18 cellular contexts compared by ENCODE assay signal in the genomic region with DNA sequence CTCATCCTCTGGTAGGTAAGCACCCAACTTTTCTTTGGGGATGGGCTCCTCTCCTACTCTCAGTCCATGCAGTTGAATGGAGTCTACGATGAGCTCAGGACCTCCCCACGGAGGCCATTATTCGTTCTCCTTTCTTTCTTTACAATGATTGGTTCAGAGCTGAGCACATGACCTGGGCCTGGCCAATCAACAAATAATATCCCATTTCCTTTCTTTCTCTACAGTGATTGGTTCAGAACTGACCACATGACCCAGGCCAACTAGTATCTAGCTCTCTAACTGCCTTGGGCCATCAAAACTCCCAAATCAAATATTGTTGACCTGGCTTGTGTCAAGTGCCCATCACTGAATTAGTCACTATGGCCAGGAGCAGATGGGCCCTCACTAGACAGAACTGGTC.
DNase-seq lines count a peak whose midpoint lies in the region; ATAC-seq and TF ChIP-seq lines count a peak whose summit lies in the region.
"Had no signal": no experiment of that assay in that cellular context is flagged by ENCODE, and none has a peak within 500 bp of the region (broad histone marks: within the 10 kb centered on the region; RNA-seq: fewer than 3 reads in every experiment).

No MANE protein-coding gene starts in this region.

- CTCF ChIA-PET in HCT116 (lab: Charles Lee) = no interaction called here

- no peak overlapping the region for H2BK5ac ChIP-seq in neuronal stem cell (ENCODE audit: low read length)

- H3K4me2 ChIP-seq in HCT116 (ENCODE audit: low read length) (no peak overlapping the region), neuronal stem cell (ENCODE audit: insufficient read depth, low read length, poor library complexity, severe bottlenecking) (no peak overlapping the region)

- H3K79me2 ChIP-seq in HCT116 (ENCODE audit: insufficient read depth, low read length) = no peaks in the 10 kb centered on the region

- H3K27ac ChIP-seq in HCT116 (ENCODE audit: low read depth, low read length) (no peak overlapping the region), neuronal stem cell (replicated peaks; ENCODE audit: low read length) (no peak overlapping the region)
- H3K27ac ChIP-seq: SJSA1 had no signal

- no CpG with 5 or more reads among the region's 3 CpGs for WGBS in neuronal stem cell (ENCODE audit: extremely low coverage in 2 of 2, insufficient read length in 2 of 2, insufficient replicate concordance in 1 of 2), 2 donors

- H4K8ac ChIP-seq in neuronal stem cell (ENCODE audit: low read depth, low read length) = no peak overlapping the region

- no peak for TF ChIP-seq CTCF in HCT116 (IDR thresholded peaks at IDR 0.05 in 2 of 3, conservative IDR thresholded peaks at IDR 0.05 in 1 of 3; ENCODE audit: borderline replicate concordance in 1 of 3, insufficient read depth in 1 of 3, low read depth in 2 of 3, low read length in 2 of 3)

- TF ChIP-seq RAD21 in HCT116 (IDR thresholded peaks at IDR 0.05; ENCODE audit: low read depth) = no peak

- no peak overlapping the region for H4K91ac ChIP-seq in neuronal stem cell (ENCODE audit: low read depth, low read length, poor library complexity)

- H3K14ac ChIP-seq in neuronal stem cell (ENCODE audit: low read length) = no peak overlapping the region

- RAD21 ChIA-PET in HCT116 (lab: Charles Lee; ENCODE audit: low non-redundant PET in 1 of 2, low total read pairs in 2 of 2, uncharacterized antibody in 2 of 2, unreplicated experiment in 2 of 2) = no interaction called here

- TF ChIP-seq POLR2A in HCT116 (IDR thresholded peaks at IDR 0.05; ENCODE audit: borderline replicate concordance, extremely low read depth, insufficient read depth, insufficient read length) = no peak

- no peaks in the 10 kb centered on the region for H3K9me3 ChIP-seq in HCT116 (ENCODE audit: control insufficient read depth in 1 of 2, insufficient read depth in 1 of 2, low read depth in 1 of 2, low read length in 2 of 2)
- no peaks in the 10 kb centered on the region for H3K9me3 ChIP-seq in neuronal stem cell (replicated peaks in 1 of 2; ENCODE audit: control insufficient read depth in 2 of 2, insufficient read depth in 1 of 2, low read depth in 1 of 2, low read length in 2 of 2)
- H3K9me3 ChIP-seq: SJSA1 had no signal

- no TSS peak for BruUV-seq in HCT116 (replicated peaks; lab: Mats Ljungman, UMichigan)

- no peak overlapping the region for H2AK5ac ChIP-seq in neuronal stem cell (ENCODE audit: low read depth, low read length)

- H3K79me1 ChIP-seq in neuronal stem cell (ENCODE audit: low read depth, low read length) = no peaks in the 10 kb centered on the region

- no peaks in the 10 kb centered on the region for H3K9me2 ChIP-seq in HCT116 (ENCODE audit: insufficient read depth)

- ATAC-seq in HCT116 (peak; percentile 38; the same call in 1 of the 2 replicates), HG02884 (IDR thresholded peaks at IDR 0.05; ENCODE audit: unreplicated experiment) (no peak), GM21825 (IDR thresholded peaks at IDR 0.05; ENCODE audit: unreplicated experiment) (no peak)
- ATAC-seq: Panc1 had no signal

- H4K20me1 ChIP-seq in HCT116 (ENCODE audit: insufficient read depth) = no peaks in the 10 kb centered on the region

- H3K4me3 ChIP-seq in HCT116 (replicated peaks in 1 of 2; ENCODE audit: low read depth in 1 of 2, low read length in 2 of 2) (no peak overlapping the region), neuronal stem cell (ENCODE audit: low read length in 2 of 2) (no peak overlapping the region)
- H3K4me3 ChIP-seq: SJSA1 had no signal

- H3K18ac ChIP-seq in neuronal stem cell (ENCODE audit: low read length) = no peak overlapping the region

- no peak overlapping the region for H2BK120ac ChIP-seq in neuronal stem cell (ENCODE audit: low read depth, low read length)

- H3K23ac ChIP-seq in neuronal stem cell (ENCODE audit: low read depth, low read length, poor library complexity) = no peak overlapping the region

- no peak overlapping the region for H2BK15ac ChIP-seq in neuronal stem cell (ENCODE audit: low read length)

- H3K27me3 ChIP-seq in HCT116 (ENCODE audit: insufficient read depth, low read length) = peaks cover 19% of the 10 kb centered on the region; the same call in 1 of the 2 replicates
- H3K27me3 ChIP-seq in neuronal stem cell (ENCODE audit: control insufficient read depth in 3 of 3, insufficient read depth in 3 of 3, low read depth in 1 of 3, low read length in 3 of 3) = peaks cover 0 to 5% (median 0%) of the 10 kb centered on the region in 3 experiments
- H3K27me3 ChIP-seq: SJSA1 had no signal

- POLR2A ChIA-PET in HCT116 (lab: Charles Lee) = no interaction called here

- H3K36me3 ChIP-seq in HCT116 (ENCODE audit: control insufficient read depth in 1 of 2, insufficient read depth in 2 of 2, low read length in 2 of 2) (no peaks in the 10 kb centered on the region), neuronal stem cell (replicated peaks in 1 of 2; ENCODE audit: control insufficient read depth in 2 of 2, insufficient read depth in 2 of 2, low read length in 2 of 2) (no peaks in the 10 kb centered on the region)
- H3K36me3 ChIP-seq: SJSA1 had no signal

- no peaks in the 10 kb centered on the region for H3K4me1 ChIP-seq in HCT116 (ENCODE audit: control insufficient read depth in 1 of 2, insufficient read depth in 2 of 2, low read length in 2 of 2)
- no peaks in the 10 kb centered on the region for H3K4me1 ChIP-seq in neuronal stem cell (ENCODE audit: control insufficient read depth in 2 of 2, insufficient read depth in 1 of 2, low read depth in 1 of 2, low read length in 2 of 2)
- H3K4me1 ChIP-seq: SJSA1 had no signal

- no peak overlapping the region for H3K4ac ChIP-seq in neuronal stem cell (ENCODE audit: low read length)

- intact Hi-C loops in HCT116 (cut with micrococcal nuclease) = no loop called here

- no peak overlapping the region for H2BK12ac ChIP-seq in neuronal stem cell (ENCODE audit: low read length)

- no peak overlapping the region for H2AFZ ChIP-seq in HCT116 (ENCODE audit: low read depth, low read length, poor library complexity, severe bottlenecking)
- peak overlapping the region; percentile 27 for H2AFZ ChIP-seq in neuronal stem cell (ENCODE audit: low read length)

- H3K9ac ChIP-seq in HCT116 (ENCODE audit: low read length) (no peak overlapping the region), neuronal stem cell (ENCODE audit: low read depth, low read length, poor library complexity) (no peak overlapping the region)

- peak; percentile 7 for DNase-seq in NCI-H2171 treated with DMSO at 0.1 percent for 48 hours (lab: John Stamatoyannopoulos, UW)
- DNase-seq in NCI-H2171 (lab: John Stamatoyannopoulos, UW) = no peak
- no peak for DNase-seq in HCT116 (ENCODE audit: low read depth, low spot score)
- DNase-seq in NAMALWA (ENCODE audit: low spot score) = peak; percentile 76
- no peak for DNase-seq in neuronal stem cell (ENCODE audit: low spot score)
- no peak for DNase-seq in NCI-H1436 (lab: John Stamatoyannopoulos, UW)
- DNase-seq: DND-41, NCI-H1092 treated with DMSO at 0.1 percent for 48 hours, NCI-H146, NCI-H2081 treated with DMSO at 0.1 percent for 48 hours, NCI-H226, NCI-H510A treated with DMSO at 0.1 percent for 48 hours, NCI-H748 treated with DMSO at 0.1 percent for 48 hours, T-helper 9 cell had no signal

TF ChIP-seq in HCT116, 20 proteins besides CTCF, POLR2A, EP300 and RAD21:
- no peak for TF ChIP-seq EZH2phosphoT487 (IDR thresholded peaks at IDR 0.05; ENCODE audit: borderline replicate concordance)
- TF ChIP-seq TCF7L2 (IDR thresholded peaks at IDR 0.05; ENCODE audit: borderline replicate concordance, extremely low read depth, insufficient read depth, insufficient read length) = no peak
- TF ChIP-seq, protein P1, sequence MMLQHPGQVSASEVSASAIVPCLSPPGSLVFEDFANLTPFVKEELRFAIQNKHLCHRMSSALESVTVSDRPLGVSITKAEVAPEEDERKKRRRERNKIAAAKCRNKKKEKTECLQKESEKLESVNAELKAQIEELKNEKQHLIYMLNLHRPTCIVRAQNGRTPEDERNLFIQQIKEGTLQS (IDR thresholded peaks at IDR 0.05) = no peak

Comparison
In these comparisons a context has a peak if more than half of its experiments do, and no peak if none do; other contexts are left out.
1. DNase-seq: peak in NCI-H2171 treated with DMSO at 0.1 percent for 48 hours (single experiment) and NAMALWA (single experiment); none in NCI-H2171 (single experiment), HCT116 (single experiment), neuronal stem cell (single experiment) and NCI-H1436 (single experiment).